8 cellular contexts compared by ENCODE assay signal in genomic region chr10:484925-485661, GRCh38.
A peak's percentile ranks its signal among the peaks of the same experiment; 100 is the strongest.
DNase-seq lines count a peak whose midpoint lies in the region; ATAC-seq and TF ChIP-seq lines count a peak whose summit lies in the region.

No MANE protein-coding gene starts in this region.

- no peak for TF ChIP-seq POLR2A in prostate gland (IDR thresholded peaks at IDR 0.05)

- H3K4me3 ChIP-seq in endocrine pancreas (ENCODE audit: control insufficient read depth, insufficient read depth, low read length) (peak overlapping the region; percentile 22), prostate gland (peak overlapping the region; percentile 13 to 22)

- WGBS in prostate gland, result 35% methylated on average over 31 of the region's 31 CpGs

- peak overlapping the region; percentile 71 for H3K27ac Mint-ChIP-seq in activated B cell treated with CpG ODN at 0.5 μM for 24 hours

- H3K36me3 ChIP-seq in endocrine pancreas (ENCODE audit: control insufficient read depth, insufficient read depth, low read length) (no peaks in the 10 kb centered on the region), prostate gland (no peaks in the 10 kb centered on the region)

- H3K9ac ChIP-seq in endocrine pancreas (ENCODE audit: control insufficient read depth, insufficient read depth, low read length), result peak overlapping the region; percentile 25

- H3K4me1 Mint-ChIP-seq in activated B cell treated with CpG ODN at 0.5 μM for 24 hours, result peaks cover 6% of the 10 kb centered on the region

- DNase-seq in stimulated activated CD4-positive, alpha-beta T cell treated with anti-CD3 and anti-CD28 coated beads, Interleukin-4, amount 100 ng/mL, for 24 hours, result peak; percentile 17
- no peak for DNase-seq in stimulated activated CD4-positive, alpha-beta T cell treated with anti-CD3 and anti-CD28 coated beads, Interleukin-4, amount 100 ng/mL, for 4 hours
- DNase-seq in activated B cell treated with CpG ODN at 0.5 μM for 24 hours (no peak), prostate gland (ENCODE audit: low spot score) (no peak), NCI-H69 (lab: John Stamatoyannopoulos, UW) (no peak), NCI-H345 (lab: John Stamatoyannopoulos, UW) (no peak), NCI-H226 (no peak)

- CTCF ChIA-PET in activated B cell treated with CpG ODN at 0.5 μM for 24 hours (lab: Charles Lee), result no interaction called here

- no peaks in the 10 kb centered on the region for H3K36me3 Mint-ChIP-seq in activated B cell treated with CpG ODN at 0.5 μM for 24 hours (ENCODE audit: low read depth)

- intact Hi-C loops in activated B cell treated with CpG ODN at 0.5 μM for 24 hours (cut with micrococcal nuclease) (no loop called here), prostate gland (cut with DNase I) (no loop called here)

- ATAC-seq in activated B cell treated with CpG ODN at 0.5 μM for 24 hours (ENCODE audit: low read depth), result peak; percentile 47

- no peaks in the 10 kb centered on the region for H3K9me3 Mint-ChIP-seq in activated B cell treated with CpG ODN at 0.5 μM for 24 hours

- H3K27me3 ChIP-seq in endocrine pancreas (ENCODE audit: control insufficient read depth, insufficient read depth, low read length) (no peaks in the 10 kb centered on the region), prostate gland (replicated peaks; ENCODE audit: insufficient read depth) (no peaks in the 10 kb centered on the region)

- peak overlapping the region; percentile 75 for H3K4me3 Mint-ChIP-seq in activated B cell treated with CpG ODN at 0.5 μM for 24 hours

- H3K27ac ChIP-seq in prostate gland, result peak overlapping the region; percentile 62 to 70

- peaks cover 10% of the 10 kb centered on the region for H3K4me1 ChIP-seq in endocrine pancreas (ENCODE audit: control insufficient read depth, insufficient read depth, low read length)
- no peaks in the 10 kb centered on the region for H3K4me1 ChIP-seq in prostate gland (replicated peaks)

- TF ChIP-seq CTCF in activated B cell treated with CpG ODN at 0.5 μM for 24 hours (IDR thresholded peaks at IDR 0.05) (no peak), prostate gland (IDR thresholded peaks at IDR 0.05) (no peak)

- POLR2A ChIA-PET in activated B cell treated with CpG ODN at 0.5 μM for 24 hours (lab: Charles Lee), result interaction anchor here (0.7 kb wide), 1 partner anchor 26 kb away, joined by 3 read pairs; no protein-coding TSS in a partner anchor

- H3K9me3 ChIP-seq in endocrine pancreas (ENCODE audit: control insufficient read depth, low read length) (no peaks in the 10 kb centered on the region), prostate gland (no peaks in the 10 kb centered on the region)

- peaks cover 4% of the 10 kb centered on the region for H3K27me3 Mint-ChIP-seq in activated B cell treated with CpG ODN at 0.5 μM for 24 hours
